27 cellular contexts compared by ENCODE assay signal in the genomic region with DNA sequence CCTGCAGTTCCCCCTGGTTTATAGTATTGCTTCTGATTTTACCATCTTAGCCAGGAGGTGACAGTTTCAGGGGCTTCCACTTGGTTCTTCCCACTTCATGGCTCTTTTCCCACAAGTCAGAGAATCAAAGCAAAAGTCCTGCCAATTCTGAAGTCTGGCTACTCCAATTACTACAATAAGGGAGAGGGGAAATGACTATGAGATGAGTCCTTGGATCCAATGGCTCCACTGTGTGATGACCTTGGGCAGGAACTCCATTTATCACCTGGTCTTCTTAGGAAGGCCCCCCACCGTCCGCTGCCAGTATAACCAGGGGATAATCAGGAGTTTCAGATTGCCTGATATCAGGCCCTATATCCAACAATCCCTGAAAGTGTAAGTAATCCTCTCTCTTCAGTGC.
"Had no signal": no experiment of that assay in that cellular context is flagged by ENCODE, and none has a peak within 500 bp of the region (broad histone marks: within the 10 kb centered on the region; RNA-seq: fewer than 3 reads in every experiment).

No MANE protein-coding gene starts in this region.

- H3K27me3 ChIP-seq: colonic mucosa, right lobe of liver, tibial nerve, upper lobe of left lung had no signal

- H3K4me3 Mint-ChIP-seq: dendritic cell treated with granulocyte-macrophage colony-stimulating factor and Interleukin-4, amounts not matched to agents 40 ng/mL and 50 ng/mL, for 4 days; memory B cell; mesothelial cell of epicardium; naive B cell; natural killer cell treated with Interleukin-12 subunit alpha and Interleukin-12 subunit beta and Interleukin-15 and Interleukin-18, amount 100 ng/mL, for 72 hours; neural crest cell; stimulated activated naive B cell treated with anti-CD40 and anti-IgM and Interleukin-4, amounts not matched to agents 10 μg/mL and 1 μg/mL and 100 μg/mL, for 72 hours; stimulated activated naive CD8-positive, alpha-beta T cell treated with anti-CD3 and anti-CD28 coated beads, Interleukin-15, Interleukin-2, amounts not matched to agents 100 ng/mL and 50 ng/mL, for 24 hours had no signal

- H3K9me3 Mint-ChIP-seq: neural crest cell had no signal

- H3K4me1 ChIP-seq: colonic mucosa, gastrocnemius medialis, parathyroid adenoma, right lobe of liver, tibial nerve, upper lobe of left lung had no signal

- DNase-seq: colonic mucosa; effector memory CD4-positive, alpha-beta T cell; foreskin fibroblast; gastrocnemius medialis; head of caudate nucleus; mucosa of descending colon; naive B cell; right lobe of liver; small intestine; stimulated activated CD4-positive, alpha-beta T cell treated with anti-CD3 and anti-CD28 coated beads, Interleukin-15, amount 100 ng/mL, for 24 hours; stimulated activated CD4-positive, alpha-beta T cell treated with anti-CD3 and anti-CD28 coated beads, Interleukin-2, amount 100 ng/mL, for 48 hours; stimulated activated naive B cell treated with anti-CD40 and anti-IgM and Interleukin-4, amounts not matched to agents 10 μg/mL and 1 μg/mL and 100 μg/mL, for 72 hours; upper lobe of left lung had no signal

- H3K4me1 Mint-ChIP-seq: memory B cell, mesothelial cell of epicardium had no signal

- ATAC-seq: gastrocnemius medialis; mucosa of descending colon; natural killer cell treated with Interleukin-12 subunit alpha and Interleukin-12 subunit beta and Interleukin-15 and Interleukin-18, amount 100 ng/mL, for 72 hours; right lobe of liver; stimulated activated naive B cell treated with anti-CD40 and anti-IgM and Interleukin-4, amounts not matched to agents 10 μg/mL and 1 μg/mL and 100 μg/mL, for 72 hours had no signal

- H3K27ac ChIP-seq: colonic mucosa, gastrocnemius medialis, parathyroid adenoma, right lobe of liver, thoracic aorta, tibial nerve, upper lobe of left lung had no signal

- H2AFZ ChIP-seq: parathyroid adenoma had no signal

- H3K79me2 ChIP-seq: parathyroid adenoma had no signal

- H3K9ac ChIP-seq: parathyroid adenoma had no signal

- FAIRE-seq: endometrium, keratinocyte, small intestine, urothelium cell line had no signal

- H3K9me3 ChIP-seq: colonic mucosa, gastrocnemius medialis, mucosa of descending colon, thoracic aorta had no signal

- H3K27ac Mint-ChIP-seq: dendritic cell treated with granulocyte-macrophage colony-stimulating factor and Interleukin-4, amounts not matched to agents 40 ng/mL and 50 ng/mL, for 4 days; memory B cell; mesothelial cell of epicardium; naive B cell; natural killer cell treated with Interleukin-12 subunit alpha and Interleukin-12 subunit beta and Interleukin-15 and Interleukin-18, amount 100 ng/mL, for 72 hours; progenitor cell of endocrine pancreas; stimulated activated naive B cell treated with anti-CD40 and anti-IgM and Interleukin-4, amounts not matched to agents 10 μg/mL and 1 μg/mL and 100 μg/mL, for 72 hours; stimulated activated naive CD8-positive, alpha-beta T cell treated with anti-CD3 and anti-CD28 coated beads, Interleukin-15, Interleukin-2, amounts not matched to agents 100 ng/mL and 50 ng/mL, for 24 hours had no signal

- H3K4me3 ChIP-seq: colonic mucosa, gastrocnemius medialis, lung, mucosa of descending colon, right lobe of liver, thoracic aorta, tibial nerve, upper lobe of left lung had no signal

- H3K36me3 ChIP-seq: colonic mucosa, gastrocnemius medialis, right lobe of liver, thoracic aorta, tibial nerve, upper lobe of left lung had no signal

- H3K36me3 Mint-ChIP-seq: mesothelial cell of epicardium had no signal
